ENCODE assay signal across 8 cellular contexts in genomic region chr9:34178698-34179527, GRCh38. TPM values are rescaled to one million over a fixed set of nuclear protein-coding genes. Genes with fewer than 3 reads are reported as not detected.
DNase-seq lines count a peak whose midpoint lies in the region; ATAC-seq and TF ChIP-seq lines count a peak whose summit lies in the region.

Gene UBAP1 (plus strand): TSS chr9:34179043. CDS start chr9:34220915, 41,872 bp downstream.

- TF ChIP-seq CTCF in KMS-11 (conservative IDR thresholded peaks at IDR 0.05; ENCODE audit: low read depth, low read length) = no peak
- TF ChIP-seq CTCF in Peyer's patch (IDR thresholded peaks at IDR 0.05) = peak in 3 of 6 experiments; percentile 15 to 37 (median 31)
- peak in 3 of 6 experiments; percentile 18 to 20 (median 18) for TF ChIP-seq CTCF in esophagus squamous epithelium (IDR thresholded peaks at IDR 0.05)

- H2AFZ ChIP-seq in KMS-11 (ENCODE audit: low read depth) = peak within 1 kb of the TSS; percentile 96

- H3K4me1 ChIP-seq in KMS-11 (ENCODE audit: low read depth, poor library complexity, severe bottlenecking) (peaks cover 15% of the 10 kb centered on the region), Peyer's patch (peaks cover 0 to 15% (median 2%) of the 10 kb centered on the region in 4 donors), esophagus squamous epithelium (peaks cover 5 to 43% (median 7%) of the 10 kb centered on the region in 3 donors)

- ATAC-seq in GM21737 (IDR thresholded peaks at IDR 0.05; ENCODE audit: unreplicated experiment) = peak; percentile 99
- peak; percentile 99 for ATAC-seq in activated T-cell treated with anti-CD3 and anti-CD28 coated beads, Interleukin-2, amount 50 U/mL, for 72 hours (replicated peaks in 1 of 2)

- H3K4me3 ChIP-seq in KMS-11 (IDR thresholded peaks at IDR 0.05; ENCODE audit: insufficient read depth, low read depth, low read length) = no peak within 1 kb of the TSS
- peak within 1 kb of the TSS; percentile 73 to 98 (median 79) for H3K4me3 ChIP-seq in Peyer's patch
- H3K4me3 ChIP-seq in esophagus squamous epithelium = peak within 1 kb of the TSS; percentile 73 to 96 (median 94)

- H3K36me3 Mint-ChIP-seq in activated T-cell treated with anti-CD3 and anti-CD28 coated beads, Interleukin-2, amount 50 U/mL, for 72 hours (ENCODE audit: insufficient read depth in 2 of 2) = peaks cover 6 to 17% of the 10 kb centered on the region in 2 donors

- H3K4me1 Mint-ChIP-seq in activated T-cell treated with anti-CD3 and anti-CD28 coated beads, Interleukin-2, amount 50 U/mL, for 72 hours (ENCODE audit: low read depth) = peaks cover 29% of the 10 kb centered on the region

- no peaks in the 10 kb centered on the region for H3K27me3 Mint-ChIP-seq in activated T-cell treated with anti-CD3 and anti-CD28 coated beads, Interleukin-2, amount 50 U/mL, for 72 hours (ENCODE audit: low read depth)

- peak within 1 kb of the TSS; percentile 97 for H3K27ac Mint-ChIP-seq in activated T-cell treated with anti-CD3 and anti-CD28 coated beads, Interleukin-2, amount 50 U/mL, for 72 hours

- H3K9me3 ChIP-seq in Peyer's patch (no peaks in the 10 kb centered on the region), esophagus squamous epithelium (no peaks in the 10 kb centered on the region)

- peaks cover 44% of the 10 kb centered on the region for H3K79me2 ChIP-seq in KMS-11 (ENCODE audit: insufficient read depth, low read depth)

- peak; percentile 85 for DNase-seq in DMS53 treated with DMSO at 0.1 percent for 48 hours (lab: John Stamatoyannopoulos, UW; ENCODE audit: unreplicated experiment)
- peak; percentile 97 to 98 (median 97) for DNase-seq in Peyer's patch
- DNase-seq in activated T-cell treated with anti-CD3 and anti-CD28 coated beads, Interleukin-2, amount 50 U/mL, for 72 hours = peak; percentile 96 to 97
- peak; percentile 85 for DNase-seq in esophagus squamous epithelium (lab: John Stamatoyannopoulos, UW)
- DNase-seq in myocyte (ENCODE audit: low read depth) = peak; percentile 98
- peak; percentile 88 to 93 for DNase-seq in stimulated activated CD8-positive, alpha-beta memory T cell treated with anti-CD3 and anti-CD28 coated beads, Interleukin-7, amount 100 ng/mL, for 48 hours (ENCODE audit: extremely low read depth in 1 of 2, low read depth in 1 of 2)

- 0% methylated on average over 23 to 26 of the region's 52 CpGs for WGBS in esophagus squamous epithelium, 2 donors

- H3K27me3 ChIP-seq in KMS-11 (ENCODE audit: insufficient read depth, low read depth) (no peaks in the 10 kb centered on the region), Peyer's patch (no peaks in the 10 kb centered on the region), esophagus squamous epithelium (no peaks in the 10 kb centered on the region)

- H3K9ac ChIP-seq in KMS-11 = peak within 1 kb of the TSS; percentile 94

- peak within 1 kb of the TSS; percentile 66 for H3K27ac ChIP-seq in KMS-11
- peak within 1 kb of the TSS; percentile 87 to 98 (median 95) for H3K27ac ChIP-seq in Peyer's patch
- H3K27ac ChIP-seq in esophagus squamous epithelium = peak within 1 kb of the TSS; percentile 98 to 99 (median 99)

- H3K36me3 ChIP-seq in KMS-11 (ENCODE audit: insufficient read depth) = no peaks in the 10 kb centered on the region
- H3K36me3 ChIP-seq in Peyer's patch = peaks cover 0 to 3% (median 0%) of the 10 kb centered on the region in 3 donors
- peaks cover 0 to 8% (median 0%) of the 10 kb centered on the region in 3 donors for H3K36me3 ChIP-seq in esophagus squamous epithelium

- peak within 1 kb of the TSS; percentile 90 to 93 for H3K4me3 Mint-ChIP-seq in activated T-cell treated with anti-CD3 and anti-CD28 coated beads, Interleukin-2, amount 50 U/mL, for 72 hours

- H3K4me2 ChIP-seq in KMS-11 = peak within 1 kb of the TSS; percentile 83

- intact Hi-C loops in esophagus squamous epithelium (cut with DNase I) = no loop called here

- H4K20me1 ChIP-seq in KMS-11 (ENCODE audit: insufficient read depth) = no peaks in the 10 kb centered on the region

- no peaks in the 10 kb centered on the region for H3K9me3 Mint-ChIP-seq in activated T-cell treated with anti-CD3 and anti-CD28 coated beads, Interleukin-2, amount 50 U/mL, for 72 hours

- TF ChIP-seq POLR2A in Peyer's patch (IDR thresholded peaks at IDR 0.05) (peak; percentile 66 to 88), esophagus squamous epithelium (IDR thresholded peaks at IDR 0.05) (peak in 3 of 4 donors; percentile 81 to 98 (median 95))

RNA-seq across cellular contexts. Expression of gene UBAP1, which starts in this region (rescaled TPM):
- total RNA-seq in Peyer's patch = 10 to 100 TPM; 19.8 to 40.2 (median 31.6) TPM
- total RNA-seq in activated T-cell treated with anti-CD3 and anti-CD28 coated beads, Interleukin-2, amount 50 U/mL, for 72 hours = 10 to 100 TPM; 36.4 to 37.5 TPM
- total RNA-seq in esophagus squamous epithelium = 10 to 100 TPM; 35.8 to 63.4 (median 55.1) TPM
- 28.6 and 30.5 TPM in 2 replicates for total RNA-seq in myocyte
- polyA plus RNA-seq in myocyte (2012) = 54.7 TPM
